1 cellular context compared by ENCODE assay signal in the genomic region with DNA sequence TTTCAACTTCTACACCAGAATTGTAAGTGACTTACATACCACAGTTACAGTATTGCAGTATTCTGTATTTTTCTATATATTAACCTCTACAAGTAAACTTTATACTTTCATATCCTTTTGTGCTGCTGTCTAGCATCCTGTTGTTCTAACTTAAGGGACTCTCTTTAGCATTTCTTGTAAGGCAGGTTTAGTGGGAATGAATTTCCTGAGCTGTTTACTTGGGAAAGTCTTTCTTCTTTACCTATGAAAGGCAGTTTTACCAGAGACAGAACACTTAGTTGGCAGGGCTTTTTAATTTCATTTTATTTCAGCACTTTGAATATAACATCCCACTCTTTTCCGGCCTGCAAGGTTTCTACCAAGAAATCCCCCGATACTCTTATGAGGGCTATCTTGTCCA.
TF ChIP-seq lines count a peak whose summit lies in the region.

No MANE protein-coding gene starts in this region.

TF ChIP-seq in GM23338, 12 proteins besides CTCF, POLR2A, EP300 and RAD21 (continued from another document):
- no peak for TF ChIP-seq STAT1 (IDR thresholded peaks at IDR 0.05; ENCODE audit: unreplicated experiment)
- TF ChIP-seq EZH2phosphoT487 (IDR thresholded peaks at IDR 0.05; ENCODE audit: unreplicated experiment) = no peak
- TF ChIP-seq JUNB (IDR thresholded peaks at IDR 0.05; ENCODE audit: unreplicated experiment) = no peak
- TF ChIP-seq, protein P1, sequence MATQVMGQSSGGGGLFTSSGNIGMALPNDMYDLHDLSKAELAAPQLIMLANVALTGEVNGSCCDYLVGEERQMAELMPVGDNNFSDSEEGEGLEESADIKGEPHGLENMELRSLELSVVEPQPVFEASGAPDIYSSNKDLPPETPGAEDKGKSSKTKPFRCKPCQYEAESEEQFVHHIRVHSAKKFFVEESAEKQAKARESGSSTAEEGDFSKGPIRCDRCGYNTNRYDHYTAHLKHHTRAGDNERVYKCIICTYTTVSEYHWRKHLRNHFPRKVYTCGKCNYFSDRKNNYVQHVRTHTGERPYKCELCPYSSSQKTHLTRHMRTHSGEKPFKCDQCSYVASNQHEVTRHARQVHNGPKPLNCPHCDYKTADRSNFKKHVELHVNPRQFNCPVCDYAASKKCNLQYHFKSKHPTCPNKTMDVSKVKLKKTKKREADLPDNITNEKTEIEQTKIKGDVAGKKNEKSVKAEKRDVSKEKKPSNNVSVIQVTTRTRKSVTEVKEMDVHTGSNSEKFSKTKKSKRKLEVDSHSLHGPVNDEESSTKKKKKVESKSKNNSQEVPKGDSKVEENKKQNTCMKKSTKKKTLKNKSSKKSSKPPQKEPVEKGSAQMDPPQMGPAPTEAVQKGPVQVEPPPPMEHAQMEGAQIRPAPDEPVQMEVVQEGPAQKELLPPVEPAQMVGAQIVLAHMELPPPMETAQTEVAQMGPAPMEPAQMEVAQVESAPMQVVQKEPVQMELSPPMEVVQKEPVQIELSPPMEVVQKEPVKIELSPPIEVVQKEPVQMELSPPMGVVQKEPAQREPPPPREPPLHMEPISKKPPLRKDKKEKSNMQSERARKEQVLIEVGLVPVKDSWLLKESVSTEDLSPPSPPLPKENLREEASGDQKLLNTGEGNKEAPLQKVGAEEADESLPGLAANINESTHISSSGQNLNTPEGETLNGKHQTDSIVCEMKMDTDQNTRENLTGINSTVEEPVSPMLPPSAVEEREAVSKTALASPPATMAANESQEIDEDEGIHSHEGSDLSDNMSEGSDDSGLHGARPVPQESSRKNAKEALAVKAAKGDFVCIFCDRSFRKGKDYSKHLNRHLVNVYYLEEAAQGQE (IDR thresholded peaks at IDR 0.05; ENCODE audit: unreplicated experiment) = no peak
- no peak for TF ChIP-seq EZH2 (IDR thresholded peaks at IDR 0.05; ENCODE audit: low read depth, unreplicated experiment)
- no peak for TF ChIP-seq ZNF114 (CRISPR knock-in tag; IDR thresholded peaks at IDR 0.05)
- TF ChIP-seq NANOG (IDR thresholded peaks at IDR 0.05; ENCODE audit: borderline replicate concordance) = no peak
- TF ChIP-seq POLR2AphosphoS5 (IDR thresholded peaks at IDR 0.05; ENCODE audit: low read depth) = no peak
- TF ChIP-seq CREB1 (CRISPR knock-in tag; IDR thresholded peaks at IDR 0.05; ENCODE audit: low read depth) = no peak
